Comparison of ENCODE assay signal across 1 cellular context in the genomic region with DNA sequence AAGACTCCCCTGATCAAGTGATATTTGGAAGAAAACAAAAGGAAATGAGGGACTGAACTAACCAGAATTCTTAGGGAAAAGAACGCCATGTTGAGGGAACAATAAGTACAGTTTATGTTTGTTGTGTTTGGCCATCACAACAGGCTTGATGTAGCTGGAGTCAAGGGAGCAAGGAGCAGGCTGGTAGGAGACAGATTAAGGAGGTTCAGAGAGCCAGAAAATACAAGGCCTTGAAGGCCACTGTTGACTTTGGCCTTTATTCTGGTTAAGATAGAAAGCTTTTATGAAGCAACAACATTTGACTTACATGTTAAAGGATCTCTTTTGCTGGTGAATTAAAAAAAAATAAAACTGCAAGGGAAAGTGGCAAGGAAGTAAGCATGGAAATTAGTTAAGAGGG.
TF ChIP-seq lines count a peak whose summit lies in the region.

No MANE protein-coding gene starts in this region.

TF ChIP-seq in GM23338, 12 proteins besides CTCF, POLR2A, EP300 and RAD21 (continued from another document):
- TF ChIP-seq, protein P1, sequence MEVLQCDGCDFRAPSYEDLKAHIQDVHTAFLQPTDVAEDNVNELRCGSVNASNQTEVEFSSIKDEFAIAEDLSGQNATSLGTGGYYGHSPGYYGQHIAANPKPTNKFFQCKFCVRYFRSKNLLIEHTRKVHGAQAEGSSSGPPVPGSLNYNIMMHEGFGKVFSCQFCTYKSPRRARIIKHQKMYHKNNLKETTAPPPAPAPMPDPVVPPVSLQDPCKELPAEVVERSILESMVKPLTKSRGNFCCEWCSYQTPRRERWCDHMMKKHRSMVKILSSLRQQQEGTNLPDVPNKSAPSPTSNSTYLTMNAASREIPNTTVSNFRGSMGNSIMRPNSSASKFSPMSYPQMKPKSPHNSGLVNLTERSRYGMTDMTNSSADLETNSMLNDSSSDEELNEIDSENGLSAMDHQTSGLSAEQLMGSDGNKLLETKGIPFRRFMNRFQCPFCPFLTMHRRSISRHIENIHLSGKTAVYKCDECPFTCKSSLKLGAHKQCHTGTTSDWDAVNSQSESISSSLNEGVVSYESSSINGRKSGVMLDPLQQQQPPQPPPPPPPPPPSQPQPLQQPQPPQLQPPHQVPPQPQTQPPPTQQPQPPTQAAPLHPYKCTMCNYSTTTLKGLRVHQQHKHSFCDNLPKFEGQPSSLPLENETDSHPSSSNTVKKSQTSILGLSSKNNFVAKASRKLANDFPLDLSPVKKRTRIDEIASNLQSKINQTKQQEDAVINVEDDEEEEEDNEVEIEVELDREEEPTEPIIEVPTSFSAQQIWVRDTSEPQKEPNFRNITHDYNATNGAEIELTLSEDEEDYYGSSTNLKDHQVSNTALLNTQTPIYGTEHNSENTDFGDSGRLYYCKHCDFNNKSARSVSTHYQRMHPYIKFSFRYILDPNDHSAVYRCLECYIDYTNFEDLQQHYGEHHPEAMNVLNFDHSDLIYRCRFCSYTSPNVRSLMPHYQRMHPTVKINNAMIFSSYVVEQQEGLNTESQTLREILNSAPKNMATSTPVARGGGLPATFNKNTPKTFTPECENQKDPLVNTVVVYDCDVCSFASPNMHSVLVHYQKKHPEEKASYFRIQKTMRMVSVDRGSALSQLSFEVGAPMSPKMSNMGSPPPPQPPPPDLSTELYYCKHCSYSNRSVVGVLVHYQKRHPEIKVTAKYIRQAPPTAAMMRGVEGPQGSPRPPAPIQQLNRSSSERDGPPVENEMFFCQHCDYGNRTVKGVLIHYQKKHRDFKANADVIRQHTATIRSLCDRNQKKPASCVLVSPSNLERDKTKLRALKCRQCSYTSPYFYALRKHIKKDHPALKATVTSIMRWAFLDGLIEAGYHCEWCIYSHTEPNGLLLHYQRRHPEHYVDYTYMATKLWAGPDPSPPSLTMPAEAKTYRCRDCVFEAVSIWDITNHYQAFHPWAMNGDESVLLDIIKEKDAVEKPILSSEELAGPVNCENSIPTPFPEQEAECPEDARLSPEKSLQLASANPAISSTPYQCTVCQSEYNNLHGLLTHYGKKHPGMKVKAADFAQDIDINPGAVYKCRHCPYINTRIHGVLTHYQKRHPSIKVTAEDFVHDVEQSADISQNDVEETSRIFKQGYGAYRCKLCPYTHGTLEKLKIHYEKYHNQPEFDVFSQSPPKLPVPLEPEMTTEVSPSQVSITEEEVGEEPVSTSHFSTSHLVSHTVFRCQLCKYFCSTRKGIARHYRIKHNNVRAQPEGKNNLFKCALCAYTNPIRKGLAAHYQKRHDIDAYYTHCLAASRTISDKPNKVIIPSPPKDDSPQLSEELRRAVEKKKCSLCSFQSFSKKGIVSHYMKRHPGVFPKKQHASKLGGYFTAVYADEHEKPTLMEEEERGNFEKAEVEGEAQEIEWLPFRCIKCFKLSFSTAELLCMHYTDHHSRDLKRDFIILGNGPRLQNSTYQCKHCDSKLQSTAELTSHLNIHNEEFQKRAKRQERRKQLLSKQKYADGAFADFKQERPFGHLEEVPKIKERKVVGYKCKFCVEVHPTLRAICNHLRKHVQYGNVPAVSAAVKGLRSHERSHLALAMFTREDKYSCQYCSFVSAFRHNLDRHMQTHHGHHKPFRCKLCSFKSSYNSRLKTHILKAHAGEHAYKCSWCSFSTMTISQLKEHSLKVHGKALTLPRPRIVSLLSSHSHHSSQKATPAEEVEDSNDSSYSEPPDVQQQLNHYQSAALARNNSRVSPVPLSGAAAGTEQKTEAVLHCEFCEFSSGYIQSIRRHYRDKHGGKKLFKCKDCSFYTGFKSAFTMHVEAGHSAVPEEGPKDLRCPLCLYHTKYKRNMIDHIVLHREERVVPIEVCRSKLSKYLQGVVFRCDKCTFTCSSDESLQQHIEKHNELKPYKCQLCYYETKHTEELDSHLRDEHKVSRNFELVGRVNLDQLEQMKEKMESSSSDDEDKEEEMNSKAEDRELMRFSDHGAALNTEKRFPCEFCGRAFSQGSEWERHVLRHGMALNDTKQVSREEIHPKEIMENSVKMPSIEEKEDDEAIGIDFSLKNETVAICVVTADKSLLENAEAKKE (CRISPR knock-in tag; IDR thresholded peaks at IDR 0.05) = no peak
- TF ChIP-seq ZNF331 (CRISPR knock-in tag; IDR thresholded peaks at IDR 0.05; ENCODE audit: low read depth) = no peak
- TF ChIP-seq, protein P2, sequence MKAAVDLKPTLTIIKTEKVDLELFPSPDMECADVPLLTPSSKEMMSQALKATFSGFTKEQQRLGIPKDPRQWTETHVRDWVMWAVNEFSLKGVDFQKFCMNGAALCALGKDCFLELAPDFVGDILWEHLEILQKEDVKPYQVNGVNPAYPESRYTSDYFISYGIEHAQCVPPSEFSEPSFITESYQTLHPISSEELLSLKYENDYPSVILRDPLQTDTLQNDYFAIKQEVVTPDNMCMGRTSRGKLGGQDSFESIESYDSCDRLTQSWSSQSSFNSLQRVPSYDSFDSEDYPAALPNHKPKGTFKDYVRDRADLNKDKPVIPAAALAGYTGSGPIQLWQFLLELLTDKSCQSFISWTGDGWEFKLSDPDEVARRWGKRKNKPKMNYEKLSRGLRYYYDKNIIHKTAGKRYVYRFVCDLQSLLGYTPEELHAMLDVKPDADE (IDR thresholded peaks at IDR 0.05) = no peak
- no peak for TF ChIP-seq JUNB (IDR thresholded peaks at IDR 0.05; ENCODE audit: unreplicated experiment)
- TF ChIP-seq EZH2 (IDR thresholded peaks at IDR 0.05; ENCODE audit: low read depth, unreplicated experiment) = no peak
- no peak for TF ChIP-seq STAT1 (IDR thresholded peaks at IDR 0.05; ENCODE audit: unreplicated experiment)
- TF ChIP-seq NANOG (IDR thresholded peaks at IDR 0.05; ENCODE audit: borderline replicate concordance) = no peak
